Comparison of ENCODE assay signal across 1 cellular context in the genomic region with DNA sequence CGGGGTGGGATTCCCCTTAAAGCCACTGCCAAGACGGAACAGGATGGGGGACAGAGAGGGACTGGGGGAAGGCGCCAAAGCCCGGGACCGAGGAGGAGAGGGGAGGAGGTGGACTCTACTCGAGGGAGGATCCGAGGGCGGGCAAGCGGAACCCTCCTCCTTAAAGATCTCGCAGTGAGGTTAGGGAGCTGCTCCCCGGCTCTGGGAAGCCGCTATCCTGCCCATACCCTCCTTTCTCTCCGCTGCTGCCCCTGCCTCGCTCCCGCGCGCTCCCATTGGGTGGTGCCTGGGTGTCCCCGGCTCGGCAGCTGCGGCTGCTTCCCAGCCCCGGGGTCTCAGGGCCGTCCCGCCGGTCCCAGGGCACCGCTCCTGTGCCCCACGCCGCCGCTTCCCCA.
TF ChIP-seq lines count a peak whose summit lies in the region.

No MANE protein-coding gene starts in this region.

TF ChIP-seq in H1, 55 proteins besides CTCF, POLR2A, EP300 and RAD21:
- TF ChIP-seq ASH2L (IDR thresholded peaks at IDR 0.05; ENCODE audit: low read length) (peak; percentile 28), HDAC6 (IDR thresholded peaks at IDR 0.05; ENCODE audit: low read depth, low read length) (no peak), CBX8 (IDR thresholded peaks at IDR 0.05; ENCODE audit: borderline replicate concordance, low read depth, low read length) (no peak), CBX5 (IDR thresholded peaks at IDR 0.05; ENCODE audit: low read depth, low read length) (no peak), SIX5 (IDR thresholded peaks at IDR 0.05; ENCODE audit: low read depth, low read length) (no peak), TCF12 (IDR thresholded peaks at IDR 0.05; ENCODE audit: low read depth, low read length) (no peak), CHD1 (IDR thresholded peaks at IDR 0.05; ENCODE audit: low read depth, low read length) (no peak), SUZ12 (IDR thresholded peaks at IDR 0.05; ENCODE audit: low read length) (0 out of 2 replicates have a peak, but pooled peaks have one; percentile 15), TAF1 (IDR thresholded peaks at IDR 0.05; ENCODE audit: low read depth, low read length) (0 out of 2 replicates have a peak, but pooled peaks have one; percentile 39), TBP (IDR thresholded peaks at IDR 0.05; ENCODE audit: low read depth, low read length) (peak; percentile 33; the same call in 1 of the 2 replicates)
